8 cellular contexts compared by ENCODE assay signal in the genomic region with DNA sequence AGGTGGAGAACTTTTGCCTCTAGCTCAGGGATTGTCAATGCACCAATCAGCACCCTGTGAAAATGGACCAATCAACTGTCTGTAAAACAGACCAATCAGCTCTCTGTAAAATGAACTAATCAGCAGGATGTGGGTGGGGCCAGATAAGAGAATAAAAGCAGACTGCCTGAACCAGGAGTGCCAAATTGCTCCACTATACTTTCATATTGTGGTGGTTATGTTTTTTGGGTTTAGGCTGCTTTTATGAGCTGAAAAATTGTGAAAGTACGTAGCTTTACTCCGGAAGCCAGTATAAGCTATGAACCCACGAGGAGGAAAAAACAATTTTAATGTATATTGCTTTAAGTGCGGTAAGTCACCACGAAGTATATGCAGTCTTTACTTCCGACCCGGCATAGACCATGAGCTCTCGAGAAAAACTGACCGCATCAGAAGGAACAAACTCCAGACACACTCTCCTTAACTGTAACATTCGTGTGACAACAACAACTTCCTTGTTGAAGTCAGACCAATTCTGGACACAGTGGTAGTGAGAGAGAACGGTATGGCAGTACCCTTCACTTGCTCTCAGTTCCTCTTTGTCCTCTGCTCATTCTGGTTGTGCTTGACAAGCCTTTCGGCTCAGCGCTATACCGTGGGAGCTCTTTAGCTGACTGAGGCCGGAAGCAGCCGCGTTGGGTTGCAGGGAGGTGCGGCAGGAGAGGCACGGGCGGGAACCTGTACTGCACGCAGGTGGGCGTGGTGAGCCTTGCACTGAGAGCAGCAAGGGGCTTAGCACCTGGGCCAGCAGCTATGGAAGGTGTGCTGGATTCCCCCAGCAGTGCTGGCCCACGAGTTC.
DNase-seq lines count a peak whose midpoint lies in the region; ATAC-seq and TF ChIP-seq lines count a peak whose summit lies in the region.

No MANE protein-coding gene starts in this region.

- no peaks in the 10 kb centered on the region for H3K9me2 ChIP-seq in DOHH2 (replicated peaks; ENCODE audit: control insufficient read depth, low read length)
- no peaks in the 10 kb centered on the region for H3K9me2 ChIP-seq in MM.1S (replicated peaks; ENCODE audit: insufficient read depth, low read length)
- no peaks in the 10 kb centered on the region for H3K9me2 ChIP-seq in PC-9 (ENCODE audit: insufficient read depth)

- peaks cover 10% of the 10 kb centered on the region for H3K4me1 ChIP-seq in DOHH2 (ENCODE audit: control insufficient read depth, low read length)
- H3K4me1 ChIP-seq in MM.1S (ENCODE audit: low read length) = peaks cover 5% of the 10 kb centered on the region; the same call in 1 of the 2 replicates
- peaks cover 16% of the 10 kb centered on the region for H3K4me1 ChIP-seq in mononuclear cell (ENCODE audit: insufficient read depth, low read length)
- H3K4me1 ChIP-seq in testis = no peaks in the 10 kb centered on the region
- H3K4me1 ChIP-seq in PC-9 (replicated peaks; ENCODE audit: insufficient read depth) = no peaks in the 10 kb centered on the region

- H4K20me1 ChIP-seq in DOHH2 (ENCODE audit: control insufficient read depth, insufficient read depth, low read depth, low read length) = no peaks in the 10 kb centered on the region
- H4K20me1 ChIP-seq in MM.1S (ENCODE audit: insufficient read depth, low read length) = no peaks in the 10 kb centered on the region
- H4K20me1 ChIP-seq in PC-9 (ENCODE audit: insufficient read depth) = no peaks in the 10 kb centered on the region; the same call in 1 of the 2 replicates

- H2AFZ ChIP-seq in MM.1S (ENCODE audit: low read length) = peak overlapping the region; percentile 64
- no peak overlapping the region for H2AFZ ChIP-seq in PC-9

- H3F3A ChIP-seq in DOHH2 (ENCODE audit: control insufficient read depth, insufficient read depth) (no peaks in the 10 kb centered on the region), MM.1S (ENCODE audit: insufficient read depth, low read length) (peaks cover 15% of the 10 kb centered on the region), PC-9 (ENCODE audit: insufficient read depth, low read depth) (no peaks in the 10 kb centered on the region)

- TF ChIP-seq CTCF in DOHH2 (IDR thresholded peaks at IDR 0.05; ENCODE audit: low read depth, low read length, poor library complexity, severe bottlenecking) (no peak), MM.1S (IDR thresholded peaks at IDR 0.05; ENCODE audit: low read length) (no peak), testis (IDR thresholded peaks at IDR 0.05) (no peak), PC-9 (conservative IDR thresholded peaks at IDR 0.05) (no peak)

- H3K4me3 ChIP-seq in DOHH2 (ENCODE audit: low read length) (peak overlapping the region; percentile 54), MM.1S (ENCODE audit: low read length) (peak overlapping the region; percentile 70), mononuclear cell (ENCODE audit: low read length) (peak overlapping the region; percentile 47), testis (peak overlapping the region in 1 of 2 donors; percentile 26), PC-9 (no peak overlapping the region)

- H3K27me3 ChIP-seq in DOHH2 (ENCODE audit: control insufficient read depth, low read length) (no peaks in the 10 kb centered on the region), MM.1S (replicated peaks; ENCODE audit: insufficient read depth, low read length) (no peaks in the 10 kb centered on the region), mononuclear cell (ENCODE audit: insufficient read depth, low read length) (no peaks in the 10 kb centered on the region), testis (no peaks in the 10 kb centered on the region), PC-9 (ENCODE audit: insufficient read depth, low read depth) (no peaks in the 10 kb centered on the region)

- POLR2A ChIA-PET in PC-9 (lab: Charles Lee; ENCODE audit: unreplicated experiment) = no interaction called here

- H3K4me2 ChIP-seq in DOHH2 (ENCODE audit: low read length) (peak overlapping the region; percentile 66), MM.1S (ENCODE audit: low read depth, low read length) (peak overlapping the region; percentile 89), PC-9 (no peak overlapping the region)

- H3K27ac ChIP-seq in DOHH2 (ENCODE audit: low read depth, low read length) = peak overlapping the region; percentile 57
- H3K27ac ChIP-seq in MM.1S (ENCODE audit: low read length) = peak overlapping the region; percentile 94
- no peak overlapping the region for H3K27ac ChIP-seq in testis
- no peak overlapping the region for H3K27ac ChIP-seq in PC-9

- peak; percentile 81 for DNase-seq in MM.1S
- peak; percentile 56 for DNase-seq in activated T-cell treated with anti-CD3 and anti-CD28 coated beads for 48 hours (ENCODE audit: low read depth)
- peak; percentile 70 for DNase-seq in testis
- no peak for DNase-seq in foreskin melanocyte
- no peak for DNase-seq in PC-9

- ATAC-seq in GM21528 (IDR thresholded peaks at IDR 0.05; ENCODE audit: low FRiP score, unreplicated experiment) = peak; percentile 99

- BruUV-seq in PC-9 (replicated peaks; lab: Mats Ljungman, UMichigan) = no TSS peak

- intact Hi-C loops in testis (cut with DNase I; ENCODE audit: low total_unique reads) = no loop called here
- intact Hi-C loops in PC-9 (cut with micrococcal nuclease; ENCODE audit: unreplicated experiment) = no loop called here

- peak overlapping the region; percentile 52; the same call in 1 of the 2 replicates for H3K9ac ChIP-seq in MM.1S (ENCODE audit: low read length)

- TF ChIP-seq POLR2A in testis (IDR thresholded peaks at IDR 0.05) = no peak

- 56 to 72% methylated on average over 23 of the region's 23 CpGs for WGBS in testis, 2 donors

- H3K36me3 ChIP-seq in DOHH2 (ENCODE audit: control insufficient read depth, low read length) (no peaks in the 10 kb centered on the region), MM.1S (replicated peaks; ENCODE audit: insufficient read depth, low read length) (no peaks in the 10 kb centered on the region), testis (ENCODE audit: low read depth, missing control alignments) (no peaks in the 10 kb centered on the region), PC-9 (ENCODE audit: low read depth) (no peaks in the 10 kb centered on the region)

- H3K79me2 ChIP-seq in DOHH2 (ENCODE audit: control insufficient read depth, low read length) (no peaks in the 10 kb centered on the region), MM.1S (ENCODE audit: low read length) (no peaks in the 10 kb centered on the region), PC-9 (ENCODE audit: low read depth) (no peaks in the 10 kb centered on the region)

- H3K9me3 ChIP-seq in DOHH2 (ENCODE audit: control insufficient read depth, insufficient read depth, low read length) (peaks cover 6% of the 10 kb centered on the region; the same call in 1 of the 2 replicates), MM.1S (replicated peaks; ENCODE audit: insufficient read depth, low read length) (no peaks in the 10 kb centered on the region), mononuclear cell (ENCODE audit: low read depth, low read length) (no peaks in the 10 kb centered on the region), testis (no peaks in the 10 kb centered on the region), PC-9 (ENCODE audit: insufficient read depth, low read depth) (no peaks in the 10 kb centered on the region)

- CTCF ChIA-PET in PC-9 (lab: Charles Lee) = no interaction called here

Comparison
In these comparisons a context has a peak if more than half of its experiments do, and no peak if none do; other contexts are left out.
1. H3K27ac ChIP-seq: peak in DOHH2 (single experiment) and MM.1S (single experiment); none in testis (0 of 2) and PC-9 (single experiment).
2. DNase-seq: peak in MM.1S (single experiment), activated T-cell treated with anti-CD3 and anti-CD28 coated beads for 48 hours (single experiment) and testis (single experiment); none in foreskin melanocyte (single experiment) and PC-9 (0 of 2).